In the genomic region with DNA sequence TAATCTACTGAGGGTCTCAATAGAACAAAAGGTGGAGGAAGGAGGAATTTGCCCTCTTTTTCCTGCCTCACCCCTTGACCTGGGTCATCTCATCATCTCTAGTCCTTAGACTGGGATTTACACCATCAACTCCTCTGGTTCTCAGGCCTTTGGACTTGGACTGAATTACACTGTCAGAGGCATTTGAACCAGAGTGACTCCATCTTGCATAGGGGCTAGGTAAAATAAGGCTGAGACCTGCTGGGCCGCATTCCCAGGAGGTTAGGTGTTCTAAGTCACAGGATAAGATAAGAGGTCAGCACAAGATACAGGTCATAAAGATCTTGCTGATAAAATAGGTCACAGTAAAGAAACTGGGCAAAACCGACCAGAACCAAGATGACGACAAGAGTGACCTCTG, we compare ENCODE assay signal across 32 cellular contexts.
"Had no signal": no experiment of that assay in that cellular context is flagged by ENCODE, and none has a peak within 500 bp of the region (broad histone marks: within the 10 kb centered on the region; RNA-seq: fewer than 3 reads in every experiment).

No MANE protein-coding gene starts in this region.

- H2AFZ ChIP-seq: neural progenitor cell had no signal

- H3K9me3 ChIP-seq: colonic mucosa, prostate gland, suprapubic skin, transverse colon, vagina had no signal

- H3K27me3 Mint-ChIP-seq: dendritic cell treated with granulocyte-macrophage colony-stimulating factor and Interleukin-4, amounts not matched to agents 40 ng/mL and 50 ng/mL, for 4 days; memory B cell; stimulated activated naive CD8-positive, alpha-beta T cell treated with anti-CD3 and anti-CD28 coated beads, Interleukin-15, amount 100 ng/mL, for 72 hours had no signal

- H3K4me1 Mint-ChIP-seq: mesothelial cell of epicardium; nephron; neural progenitor cell; stimulated activated naive CD8-positive, alpha-beta T cell treated with anti-CD3 and anti-CD28 coated beads, Interleukin-15, amount 100 ng/mL, for 72 hours had no signal

- H3K4me1 ChIP-seq: colonic mucosa, foreskin keratinocyte, gastroesophageal sphincter, neural progenitor cell, prostate gland, suprapubic skin, transverse colon, vagina had no signal

- H3K9me3 Mint-ChIP-seq: dendritic cell treated with granulocyte-macrophage colony-stimulating factor and Interleukin-4, amounts not matched to agents 40 ng/mL and 50 ng/mL, for 4 days; endodermal cell; neural progenitor cell had no signal

- FAIRE-seq: keratinocyte had no signal

- H3K36me3 ChIP-seq: colonic mucosa, gastroesophageal sphincter, heart left ventricle, neural progenitor cell, prostate gland, right atrium auricular region, suprapubic skin, transverse colon, vagina had no signal

- H3K9ac ChIP-seq: neural progenitor cell had no signal

- H3K4me3 Mint-ChIP-seq: dendritic cell treated with granulocyte-macrophage colony-stimulating factor and Interleukin-4, amounts not matched to agents 40 ng/mL and 50 ng/mL, for 4 days; endodermal cell; immature natural killer cell; memory B cell; mesothelial cell of epicardium; naive thymus-derived CD4-positive, alpha-beta T cell; nephron; neural progenitor cell; stimulated activated naive CD8-positive, alpha-beta T cell treated with anti-CD3 and anti-CD28 coated beads, Interleukin-15, amount 100 ng/mL, for 72 hours had no signal

- H3K4me2 ChIP-seq: neural progenitor cell, smooth muscle cell had no signal

- H3K4me3 ChIP-seq: colonic mucosa, gastroesophageal sphincter, heart left ventricle, lung, neural progenitor cell, prostate gland, right atrium auricular region, smooth muscle cell, suprapubic skin, transverse colon, vagina had no signal

- ATAC-seq: esophagus mucosa; foreskin keratinocyte; gastroesophageal sphincter; heart left ventricle; left lobe of liver; naive thymus-derived CD4-positive, alpha-beta T cell; stimulated activated naive CD8-positive, alpha-beta T cell treated with anti-CD3 and anti-CD28 coated beads, Interleukin-15, amount 100 ng/mL, for 72 hours had no signal

- H3K27me3 ChIP-seq: colonic mucosa, foreskin keratinocyte, heart left ventricle, neural progenitor cell, right atrium auricular region, suprapubic skin, transverse colon, vagina had no signal

- H3K27ac ChIP-seq: colonic mucosa, epithelial cell of prostate, foreskin keratinocyte, gastroesophageal sphincter, heart left ventricle, neural progenitor cell, prostate gland, right atrium auricular region, suprapubic skin, transverse colon, vagina had no signal

- H3K36me3 Mint-ChIP-seq: memory B cell, neural progenitor cell had no signal

- DNase-seq: colonic mucosa; effector CD8-positive, alpha-beta T cell; endodermal cell; foreskin keratinocyte; heart left ventricle; hypothalamus; immature natural killer cell; naive thymus-derived CD4-positive, alpha-beta T cell; nucleus accumbens; stimulated activated CD4-positive, alpha-beta T cell treated with anti-CD3 and anti-CD28 coated beads, Interleukin-12 subunit alpha, Interleukin-12 subunit beta, amount 100 ng/mL, for 4 hours; stimulated activated CD4-positive, alpha-beta T cell treated with anti-CD3 and anti-CD28 coated beads, Interleukin-1b, Interleukin-23, amount 100 ng/mL, for 48 hours; stimulated activated CD4-positive, alpha-beta T cell treated with anti-CD3 and anti-CD28 coated beads, Interleukin-4, amount 100 ng/mL, for 1 hour; stimulated activated CD8-positive, alpha-beta memory T cell treated with anti-CD3 and anti-CD28 coated beads, Interleukin-4, amount 100 ng/mL, for 48 hours; stimulated activated naive CD4-positive, alpha-beta T cell; stimulated activated naive CD8-positive, alpha-beta T cell treated with anti-CD3 and anti-CD28 coated beads, Interleukin-15, amount 100 ng/mL, for 72 hours; transverse colon had no signal

- H3K27ac Mint-ChIP-seq: dendritic cell treated with granulocyte-macrophage colony-stimulating factor and Interleukin-4, amounts not matched to agents 40 ng/mL and 50 ng/mL, for 4 days; endodermal cell; immature natural killer cell; memory B cell; mesothelial cell of epicardium; nephron; neural progenitor cell had no signal
